In the genomic region with DNA sequence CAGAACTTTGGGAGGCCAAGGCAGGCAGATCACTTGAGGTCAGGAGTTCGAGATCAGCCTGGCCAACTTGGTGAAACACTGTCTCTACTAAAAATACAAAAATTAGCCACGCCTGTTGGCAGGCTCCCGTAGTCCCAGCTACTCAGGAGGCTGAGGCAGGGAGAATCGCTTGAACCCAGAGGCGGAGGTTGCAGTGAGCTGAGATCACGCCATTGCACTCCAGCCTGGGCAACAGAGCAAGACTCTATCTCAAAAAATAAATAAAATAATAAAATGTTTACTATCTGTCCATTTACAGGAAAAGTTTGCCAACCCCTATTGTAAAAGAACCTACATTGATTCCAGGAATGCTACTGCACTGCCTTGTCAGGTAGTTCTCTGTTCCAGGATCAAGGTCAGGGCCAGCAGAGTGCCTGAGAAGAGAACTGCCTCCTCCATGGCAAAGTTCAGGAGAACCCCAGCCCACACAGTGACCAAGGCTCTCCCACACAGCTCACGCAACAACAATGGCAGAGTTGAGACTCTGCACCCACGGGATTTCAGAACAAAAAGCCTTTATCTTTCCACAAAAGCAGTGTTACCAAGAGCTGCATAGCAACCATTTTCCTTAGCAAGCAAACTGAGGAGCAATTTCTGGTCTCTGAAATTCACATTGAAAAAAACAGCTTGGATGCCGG, we compare ENCODE assay signal across 8 cellular contexts.
DNase-seq lines count a peak whose midpoint lies in the region; TF ChIP-seq lines count a peak whose summit lies in the region.
"Not testable (repeated sequence)": the region's sequence is repeated elsewhere in the genome, so short reads cannot be mapped to it uniquely, and the experiment has no call there.

No MANE protein-coding gene starts in this region.

- peak; percentile 93 for DNase-seq in Ammon's horn (ENCODE audit: low spot score)
- peak; percentile 59 for DNase-seq in NCI-H1436 (lab: John Stamatoyannopoulos, UW)
- DNase-seq in activated CD8-positive, alpha-beta memory T cell treated with anti-CD3 and anti-CD28 coated beads for 24 hours, result peak; percentile 47
- peak; percentile 60 for DNase-seq in brain microvascular endothelial cell
- peak; percentile 90 for DNase-seq in foreskin melanocyte
- peak in 50 of 56 donors; percentile 27 to 89 (median 72) for DNase-seq in nucleus accumbens (lab: John Stamatoyannopoulos, UW)

- peak overlapping the region; percentile 19 for H3K27ac ChIP-seq in brain microvascular endothelial cell
- H3K27ac ChIP-seq in layer of hippocampus (ENCODE audit: low read depth, low read length), result peak overlapping the region; percentile 93
- H3K27ac ChIP-seq in subcutaneous abdominal adipose tissue (ENCODE audit: low read depth, low read length), result peak overlapping the region; percentile 89

- not testable (repeated sequence) for TF ChIP-seq CTCF in brain microvascular endothelial cell (IDR thresholded peaks at IDR 0.05; ENCODE audit: low read depth, low read length, missing control alignments)

- H3K9ac ChIP-seq in subcutaneous abdominal adipose tissue (ENCODE audit: low read length in 5 of 5), result not testable (repeated sequence)

- not testable (repeated sequence) for H3K9me3 ChIP-seq in subcutaneous abdominal adipose tissue (ENCODE audit: control insufficient read depth in 5 of 5, low read length in 5 of 5)

- H3K4me3 ChIP-seq in brain microvascular endothelial cell (ENCODE audit: low read depth, low read length); subcutaneous abdominal adipose tissue (ENCODE audit: low read depth in 1 of 5, low read length in 5 of 5): not testable (repeated sequence)

- H3K4me1 ChIP-seq in subcutaneous abdominal adipose tissue (ENCODE audit: control insufficient read depth in 5 of 5, insufficient read depth in 5 of 5, low read length in 5 of 5), result peaks cover 6 to 76% (median 45%) of the 10 kb centered on the region in 5 donors

- not testable (repeated sequence) for H3K27me3 ChIP-seq in brain microvascular endothelial cell (replicated peaks); layer of hippocampus (ENCODE audit: control insufficient read depth, insufficient read depth, low read length); subcutaneous abdominal adipose tissue (ENCODE audit: control insufficient read depth in 5 of 5, insufficient read depth in 4 of 5, low read length in 5 of 5)

- in situ Hi-C loops in brain microvascular endothelial cell (cut with HindIII; ENCODE audit: low pct_ligation_motif_present, low sequenced_read_pairs), result not testable (repeated sequence)

- not testable (repeated sequence) for H3K36me3 ChIP-seq in brain microvascular endothelial cell (replicated peaks)
- H3K36me3 ChIP-seq in subcutaneous abdominal adipose tissue (ENCODE audit: control insufficient read depth in 5 of 5, insufficient read depth in 5 of 5, low read length in 5 of 5), result peaks cover 0 to 18% (median 12%) of the 10 kb centered on the region in 5 donors

Comparison
In these comparisons a context has a peak if more than half of its experiments do, and no peak if none do; other contexts are left out.
1. H3K27ac ChIP-seq: peak in every context shown above with its lines; median percentile 93 in layer of hippocampus; 89 in subcutaneous abdominal adipose tissue; 19 in brain microvascular endothelial cell.